7 cellular contexts compared by ENCODE assay signal in genomic region chr19:38362946-38363688, GRCh38. TPM values are rescaled to one million over a fixed set of nuclear protein-coding genes. Genes with fewer than 3 reads are reported as not detected.
DNase-seq lines count a peak whose midpoint lies in the region; ATAC-seq and TF ChIP-seq lines count a peak whose summit lies in the region.
"Not testable (repeated sequence)": the region's sequence is repeated elsewhere in the genome, so short reads cannot be mapped to it uniquely, and the experiment has no call there.
"Had no signal": no experiment of that assay in that cellular context is flagged by ENCODE, and none has a peak within 500 bp of the region (broad histone marks: within the 10 kb centered on the region; RNA-seq: fewer than 3 reads in every experiment).

No MANE protein-coding gene starts in this region.

- H3F3A ChIP-seq in DOHH2 (ENCODE audit: control insufficient read depth, insufficient read depth); PC-3 (ENCODE audit: low read length, unreplicated experiment): not testable (repeated sequence)

- not testable (repeated sequence) for H3K79me2 ChIP-seq in DOHH2 (ENCODE audit: control insufficient read depth, low read length); PC-3 (ENCODE audit: low read length)

- not testable (repeated sequence) for H3K9me2 ChIP-seq in DOHH2 (replicated peaks; ENCODE audit: control insufficient read depth, low read length); PC-3 (replicated peaks; ENCODE audit: low read length)

- DNase-seq in PC-3; activated T-helper 1 cell treated with anti-CD3 and anti-CD28 coated beads, Interleukin-12 subunit alpha, Interleukin-12 subunit beta, Interleukin-2, Interleukin-4 antibody, amounts not matched to agents 30 ng/mL and 10 ng/mL and 1 ng/mL, durations not matched to agents 14 hours and 24 hours and 36 hours (ENCODE audit: low spot score); esophagus squamous epithelium (lab: John Stamatoyannopoulos, UW); naive thymus-derived CD4-positive, alpha-beta T cell; stimulated activated naive CD8-positive, alpha-beta T cell treated with anti-CD3 and anti-CD28 coated beads, Interleukin-15, amount 100 ng/mL, for 72 hours: not testable (repeated sequence)

- CTCF ChIA-PET in PC-3 (lab: Charles Lee), result not testable (repeated sequence)
- CTCF ChIA-PET in naive thymus-derived CD4-positive, alpha-beta T cell (lab: Charles Lee), result interaction anchor here (0.6 kb wide), 1 partner anchor 11 kb away, joined by 3 read pairs; the partner anchor contains the start of gene PSMD8

- POLR2A ChIA-PET in PC-3 (lab: Charles Lee; ENCODE audit: unreplicated experiment), result interaction anchor here (0.5 kb wide), 1 partner anchor 98 kb away, joined by 3 read pairs; no protein-coding TSS in a partner anchor
- POLR2A ChIA-PET in naive thymus-derived CD4-positive, alpha-beta T cell (lab: Charles Lee), result not testable (repeated sequence)

- H3K4me3 Mint-ChIP-seq in activated T-helper 1 cell treated with anti-CD3 and anti-CD28 coated beads, Interleukin-12 subunit alpha, Interleukin-12 subunit beta, Interleukin-2, Interleukin-4 antibody, amounts not matched to agents 30 ng/mL and 10 ng/mL and 1 ng/mL, durations not matched to agents 14 hours and 24 hours and 36 hours, result peak overlapping the region; percentile 61
- H3K4me3 Mint-ChIP-seq in naive thymus-derived CD4-positive, alpha-beta T cell, result peak overlapping the region in 8 of 10 donors; percentile 48 to 87 (median 68)
- peak overlapping the region; percentile 90 to 91 for H3K4me3 Mint-ChIP-seq in stimulated activated naive CD8-positive, alpha-beta T cell treated with anti-CD3 and anti-CD28 coated beads, Interleukin-15, amount 100 ng/mL, for 72 hours

- not testable (repeated sequence) for TF ChIP-seq CTCF in DOHH2 (IDR thresholded peaks at IDR 0.05; ENCODE audit: low read depth, low read length, poor library complexity, severe bottlenecking); PC-3 (conservative IDR thresholded peaks at IDR 0.05; ENCODE audit: low read depth, low read length); esophagus squamous epithelium (IDR thresholded peaks at IDR 0.05)

- H3K4me2 ChIP-seq in DOHH2 (ENCODE audit: low read length), result peak overlapping the region; percentile 88
- peak overlapping the region; percentile 99 for H3K4me2 ChIP-seq in PC-3 (ENCODE audit: low read length)

- intact Hi-C loops in PC-3 (cut with micrococcal nuclease); esophagus squamous epithelium (cut with DNase I): not testable (repeated sequence)
- intact Hi-C loops in activated T-helper 1 cell treated with anti-CD3 and anti-CD28 coated beads, Interleukin-12 subunit alpha, Interleukin-12 subunit beta, Interleukin-2, Interleukin-4 antibody, amounts not matched to agents 30 ng/mL and 10 ng/mL and 1 ng/mL, durations not matched to agents 14 hours and 24 hours and 36 hours (cut with micrococcal nuclease), result loop anchor here (1.0 to 2.0 kb wide), 6 partner anchors 11 to 487 kb away; partner anchors contain the start of genes GGN, PSMD8, SIPA1L3 and SPRED3
- intact Hi-C loops in naive thymus-derived CD4-positive, alpha-beta T cell (cut with micrococcal nuclease), result loop anchor here (1.0 kb wide), 4 partner anchors 11 to 47 kb away; partner anchors contain the start of genes PSMD8 (in 2 of the 2), GGN (in 1 of the 2) and SPRED3 (in 1 of the 2)

- not testable (repeated sequence) for H3K27ac Mint-ChIP-seq in activated T-helper 1 cell treated with anti-CD3 and anti-CD28 coated beads, Interleukin-12 subunit alpha, Interleukin-12 subunit beta, Interleukin-2, Interleukin-4 antibody, amounts not matched to agents 30 ng/mL and 10 ng/mL and 1 ng/mL, durations not matched to agents 14 hours and 24 hours and 36 hours; naive thymus-derived CD4-positive, alpha-beta T cell; stimulated activated naive CD8-positive, alpha-beta T cell treated with anti-CD3 and anti-CD28 coated beads, Interleukin-15, amount 100 ng/mL, for 72 hours

- not testable (repeated sequence) for H3K36me3 ChIP-seq in DOHH2 (ENCODE audit: control insufficient read depth, low read length); PC-3 (ENCODE audit: low read depth, low read length); esophagus squamous epithelium; naive thymus-derived CD4-positive, alpha-beta T cell (ENCODE audit: control insufficient read depth in 2 of 3, insufficient read depth in 3 of 3, low read length in 3 of 3)

- peaks cover 16% of the 10 kb centered on the region for H3K4me1 ChIP-seq in DOHH2 (ENCODE audit: control insufficient read depth, low read length)
- not testable (repeated sequence) for H3K4me1 ChIP-seq in PC-3 (ENCODE audit: insufficient read depth, low read length); naive thymus-derived CD4-positive, alpha-beta T cell (ENCODE audit: control insufficient read depth in 2 of 2, insufficient read depth in 2 of 2, low read length in 2 of 2)
- peaks cover 3 to 22% (median 13%) of the 10 kb centered on the region in 3 donors for H3K4me1 ChIP-seq in esophagus squamous epithelium

- peaks cover 22% of the 10 kb centered on the region for H3K4me1 Mint-ChIP-seq in activated T-helper 1 cell treated with anti-CD3 and anti-CD28 coated beads, Interleukin-12 subunit alpha, Interleukin-12 subunit beta, Interleukin-2, Interleukin-4 antibody, amounts not matched to agents 30 ng/mL and 10 ng/mL and 1 ng/mL, durations not matched to agents 14 hours and 24 hours and 36 hours (ENCODE audit: low read depth)
- H3K4me1 Mint-ChIP-seq in naive thymus-derived CD4-positive, alpha-beta T cell, result peaks cover 0 to 21% (median 15%) of the 10 kb centered on the region in 7 donors
- peaks cover 24% of the 10 kb centered on the region for H3K4me1 Mint-ChIP-seq in stimulated activated naive CD8-positive, alpha-beta T cell treated with anti-CD3 and anti-CD28 coated beads, Interleukin-15, amount 100 ng/mL, for 72 hours

- not testable (repeated sequence) for H3K36me3 Mint-ChIP-seq in activated T-helper 1 cell treated with anti-CD3 and anti-CD28 coated beads, Interleukin-12 subunit alpha, Interleukin-12 subunit beta, Interleukin-2, Interleukin-4 antibody, amounts not matched to agents 30 ng/mL and 10 ng/mL and 1 ng/mL, durations not matched to agents 14 hours and 24 hours and 36 hours (ENCODE audit: low read depth); naive thymus-derived CD4-positive, alpha-beta T cell

- TF ChIP-seq POLR2A in esophagus squamous epithelium (IDR thresholded peaks at IDR 0.05), result not testable (repeated sequence)

- not testable (repeated sequence) for ATAC-seq in PC-3; naive thymus-derived CD4-positive, alpha-beta T cell; stimulated activated naive CD8-positive, alpha-beta T cell treated with anti-CD3 and anti-CD28 coated beads, Interleukin-15, amount 100 ng/mL, for 72 hours

- H3K27me3 Mint-ChIP-seq in activated T-helper 1 cell treated with anti-CD3 and anti-CD28 coated beads, Interleukin-12 subunit alpha, Interleukin-12 subunit beta, Interleukin-2, Interleukin-4 antibody, amounts not matched to agents 30 ng/mL and 10 ng/mL and 1 ng/mL, durations not matched to agents 14 hours and 24 hours and 36 hours (ENCODE audit: insufficient read depth), result peaks cover 26% of the 10 kb centered on the region
- peaks cover 0 to 35% (median 9%) of the 10 kb centered on the region in 5 donors for H3K27me3 Mint-ChIP-seq in naive thymus-derived CD4-positive, alpha-beta T cell
- peaks cover 49% of the 10 kb centered on the region for H3K27me3 Mint-ChIP-seq in stimulated activated naive CD8-positive, alpha-beta T cell treated with anti-CD3 and anti-CD28 coated beads, Interleukin-15, amount 100 ng/mL, for 72 hours

- TSS peak; percentile 47 for BruUV-seq in PC-3 (replicated peaks; lab: Mats Ljungman, UMichigan)

- not testable (repeated sequence) for H4K20me1 ChIP-seq in DOHH2 (ENCODE audit: control insufficient read depth, insufficient read depth, low read depth, low read length); PC-3 (ENCODE audit: low read length)

- H3K4me3 ChIP-seq in DOHH2 (ENCODE audit: low read length) (peak overlapping the region; percentile 78), PC-3 (ENCODE audit: low read length) (peak overlapping the region; percentile 80; the same call in 1 of the 2 replicates), esophagus squamous epithelium (peak overlapping the region in 3 of 4 donors; percentile 65 to 81 (median 68))
- peak overlapping the region; percentile 55 for H3K4me3 ChIP-seq in naive thymus-derived CD4-positive, alpha-beta T cell (ENCODE audit: low read length)

- H3K27ac ChIP-seq in DOHH2 (ENCODE audit: low read depth, low read length); PC-3 (ENCODE audit: low read length); naive thymus-derived CD4-positive, alpha-beta T cell (ENCODE audit: low read depth, low read length): not testable (repeated sequence)
- H3K27ac ChIP-seq in esophagus squamous epithelium, result peak overlapping the region in 1 of 4 donors; percentile 86

- not testable (repeated sequence) for H3K9me3 ChIP-seq in DOHH2 (ENCODE audit: control insufficient read depth, insufficient read depth, low read length); PC-3 (ENCODE audit: low read length); esophagus squamous epithelium; naive thymus-derived CD4-positive, alpha-beta T cell (ENCODE audit: control insufficient read depth in 2 of 3, low read length in 3 of 3)

- H3K9ac ChIP-seq in PC-3 (ENCODE audit: low read length), result not testable (repeated sequence)

- 72 to 77% methylated on average over 13 to 14 of the region's 16 CpGs for WGBS in esophagus squamous epithelium, 2 donors

- H2AFZ ChIP-seq in PC-3 (ENCODE audit: low read length), result peak overlapping the region; percentile 93; the same call in 1 of the 2 replicates

- H3K27me3 ChIP-seq in DOHH2 (ENCODE audit: control insufficient read depth, low read length) (peaks cover 35% of the 10 kb centered on the region), PC-3 (ENCODE audit: low read length) (peaks cover 22% of the 10 kb centered on the region), esophagus squamous epithelium (peaks cover 0 to 58% (median 0%) of the 10 kb centered on the region in 4 donors)
- not testable (repeated sequence) for H3K27me3 ChIP-seq in naive thymus-derived CD4-positive, alpha-beta T cell (ENCODE audit: control insufficient read depth in 2 of 2, insufficient read depth in 2 of 2, low read length in 2 of 2)

- H3K9me3 Mint-ChIP-seq in activated T-helper 1 cell treated with anti-CD3 and anti-CD28 coated beads, Interleukin-12 subunit alpha, Interleukin-12 subunit beta, Interleukin-2, Interleukin-4 antibody, amounts not matched to agents 30 ng/mL and 10 ng/mL and 1 ng/mL, durations not matched to agents 14 hours and 24 hours and 36 hours; naive thymus-derived CD4-positive, alpha-beta T cell; stimulated activated naive CD8-positive, alpha-beta T cell treated with anti-CD3 and anti-CD28 coated beads, Interleukin-15, amount 100 ng/mL, for 72 hours: not testable (repeated sequence)

RNA-seq across cellular contexts. Expression of gene PSMD8, which starts 11.3 kb away (rescaled TPM):
- total RNA-seq in PC-3 (2014; rRNA removed), result 290 and 367 TPM in 2 replicates
- total RNA-seq in activated T-helper 1 cell treated with anti-CD3 and anti-CD28 coated beads, Interleukin-12 subunit alpha, Interleukin-12 subunit beta, Interleukin-2, Interleukin-4 antibody, amounts not matched to agents 30 ng/mL and 10 ng/mL and 1 ng/mL, durations not matched to agents 14 hours and 24 hours and 36 hours, result 292 and 298 TPM in 2 replicates
- 100 to 1,000 TPM; 172 to 231 (median 197) TPM for total RNA-seq in esophagus squamous epithelium
- total RNA-seq in naive thymus-derived CD4-positive, alpha-beta T cell, result 100 to 1,000 TPM in 1 of 5 experiments, 10 to 100 TPM in 4; 68.4 to 181 (median 75.8) TPM
- polyA plus RNA-seq in naive thymus-derived CD4-positive, alpha-beta T cell, result 100 to 1,000 TPM; 141 to 144 TPM

RNA-seq across cellular contexts. Expression of gene GGN, which starts 24.7 kb away (rescaled TPM):
- 0.29 and 0.73 TPM in 2 replicates for total RNA-seq in PC-3 (2014; rRNA removed)
- total RNA-seq in activated T-helper 1 cell treated with anti-CD3 and anti-CD28 coated beads, Interleukin-12 subunit alpha, Interleukin-12 subunit beta, Interleukin-2, Interleukin-4 antibody, amounts not matched to agents 30 ng/mL and 10 ng/mL and 1 ng/mL, durations not matched to agents 14 hours and 24 hours and 36 hours, result 0.17 and 0.39 TPM in 2 replicates
- total RNA-seq in esophagus squamous epithelium, result under 1 TPM in 1 of 4 donors, not detected in 3; 0.15 TPM
- under 1 TPM in 3 of 5 experiments, not detected in 2; 0.29 to 0.60 (median 0.39) TPM for total RNA-seq in naive thymus-derived CD4-positive, alpha-beta T cell
- polyA plus RNA-seq in naive thymus-derived CD4-positive, alpha-beta T cell, result not detected

RNA-seq across cellular contexts. Expression of gene SPRED3, which starts 25.4 kb away (rescaled TPM):
- 3.1 and 4.1 TPM in 2 replicates for total RNA-seq in PC-3 (2014; rRNA removed)
- 2.2 and 2.6 TPM in 2 replicates for total RNA-seq in activated T-helper 1 cell treated with anti-CD3 and anti-CD28 coated beads, Interleukin-12 subunit alpha, Interleukin-12 subunit beta, Interleukin-2, Interleukin-4 antibody, amounts not matched to agents 30 ng/mL and 10 ng/mL and 1 ng/mL, durations not matched to agents 14 hours and 24 hours and 36 hours
- under 1 TPM in 3 of 4 donors, not detected in 1; 0.15 to 0.38 (median 0.35) TPM for total RNA-seq in esophagus squamous epithelium
- total RNA-seq in naive thymus-derived CD4-positive, alpha-beta T cell, result 1 to 10 TPM; 1.6 to 2.9 (median 2.6) TPM
- polyA plus RNA-seq in naive thymus-derived CD4-positive, alpha-beta T cell, result under 1 TPM; 0.12 to 0.22 TPM
- polyA plus RNA-seq: CD14-positive monocyte had no signal

RNA-seq across cellular contexts. Expression of gene CATSPERG, which starts 27.5 kb away (rescaled TPM):
- total RNA-seq in PC-3 (2014; rRNA removed) (0.44 and 2.5 TPM in 2 replicates), esophagus squamous epithelium (1 to 10 TPM in 2 of 4 donors, under 1 TPM in 2; 0.19 to 5.3 (median 1.1) TPM)
- total RNA-seq in activated T-helper 1 cell treated with anti-CD3 and anti-CD28 coated beads, Interleukin-12 subunit alpha, Interleukin-12 subunit beta, Interleukin-2, Interleukin-4 antibody, amounts not matched to agents 30 ng/mL and 10 ng/mL and 1 ng/mL, durations not matched to agents 14 hours and 24 hours and 36 hours, result 3.0 and 4.8 TPM in 2 replicates
- 10 to 100 TPM in 4 of 5 experiments, 1 to 10 TPM in 1; 5.9 to 20.5 (median 18.1) TPM for total RNA-seq in naive thymus-derived CD4-positive, alpha-beta T cell
- 1 to 10 TPM in 1 of 2 donors, under 1 TPM in 1; 0.94 to 5.2 TPM for polyA plus RNA-seq in naive thymus-derived CD4-positive, alpha-beta T cell

RNA-seq across cellular contexts. Expression of gene FAM98C, which starts 39.8 kb away (rescaled TPM):
- total RNA-seq in PC-3 (2014; rRNA removed), result 23.5 and 53.6 TPM in 2 replicates
- 26.6 and 27.5 TPM in 2 replicates for total RNA-seq in activated T-helper 1 cell treated with anti-CD3 and anti-CD28 coated beads, Interleukin-12 subunit alpha, Interleukin-12 subunit beta, Interleukin-2, Interleukin-4 antibody, amounts not matched to agents 30 ng/mL and 10 ng/mL and 1 ng/mL, durations not matched to agents 14 hours and 24 hours and 36 hours
- 10 to 100 TPM; 14.4 to 40.0 (median 21.2) TPM for total RNA-seq in esophagus squamous epithelium
- 10 to 100 TPM; 33.8 to 56.5 (median 44.7) TPM for total RNA-seq in naive thymus-derived CD4-positive, alpha-beta T cell
- polyA plus RNA-seq in naive thymus-derived CD4-positive, alpha-beta T cell, result 10 to 100 TPM; 16.2 to 29.0 TPM
